Comparison of ENCODE assay signal across 21 cellular contexts in the genomic region with DNA sequence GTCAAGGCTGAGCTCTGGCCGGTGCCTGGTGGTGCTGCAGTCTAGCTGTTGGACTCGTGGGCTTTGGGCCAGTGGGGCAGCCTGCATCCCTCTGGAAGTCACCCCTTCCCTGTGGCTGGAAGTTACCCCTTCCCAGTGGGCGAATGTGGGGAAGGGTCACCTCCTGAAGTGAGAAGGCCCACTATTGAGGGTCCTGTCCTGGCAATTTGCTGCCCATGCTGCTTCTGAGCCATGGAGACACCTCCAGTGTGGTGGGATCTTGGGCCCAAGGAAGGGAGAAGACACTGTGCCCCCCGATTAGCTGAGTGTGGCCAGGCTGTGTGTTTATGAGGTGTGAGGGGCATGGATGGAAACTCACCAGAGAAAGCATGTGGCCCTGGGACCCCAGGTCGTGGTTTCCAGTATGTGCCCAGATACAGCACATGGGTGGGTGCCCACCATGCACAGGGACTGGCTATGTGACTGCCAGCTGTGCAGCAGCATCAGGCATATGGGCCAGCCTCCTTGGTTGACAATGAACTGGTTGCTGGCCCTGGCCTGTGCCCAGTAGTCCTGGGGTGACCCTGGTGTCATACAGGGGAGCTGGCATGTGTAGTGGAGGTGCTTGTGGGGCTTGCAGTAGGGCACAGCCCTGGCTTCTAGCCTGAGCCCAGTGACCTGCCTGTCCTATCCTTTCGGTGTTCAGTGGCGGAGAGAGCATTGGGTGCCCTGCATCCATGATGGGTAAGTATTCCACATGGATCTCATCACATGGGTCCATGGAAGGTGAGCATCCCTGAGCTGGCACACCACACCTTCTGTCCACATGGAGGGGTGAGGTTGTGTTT.
DNase-seq lines count a peak whose midpoint lies in the region; ATAC-seq and TF ChIP-seq lines count a peak whose summit lies in the region.
"Had no signal": no experiment of that assay in that cellular context is flagged by ENCODE, and none has a peak within 500 bp of the region (broad histone marks: within the 10 kb centered on the region; RNA-seq: fewer than 3 reads in every experiment).

No MANE protein-coding gene starts in this region.

- H3K36me3 ChIP-seq in SK-N-SH (replicated peaks in 1 of 2; ENCODE audit: control insufficient read depth in 1 of 2, insufficient read depth in 2 of 2, low read length in 1 of 2): no peaks in the 10 kb centered on the region
- H3K36me3 ChIP-seq in hepatocyte (replicated peaks; ENCODE audit: insufficient read depth, low read depth): no peaks in the 10 kb centered on the region
- H3K36me3 ChIP-seq: breast epithelium, gastrocnemius medialis, thoracic aorta had no signal

- no peak overlapping the region for H3K9ac ChIP-seq in SK-N-SH
- H3K9ac ChIP-seq: parathyroid adenoma had no signal

- no peaks in the 10 kb centered on the region for H3K36me3 Mint-ChIP-seq in activated T-cell treated with anti-CD3 and anti-CD28 coated beads, Interleukin-2, amount 50 U/mL, for 4 hours (ENCODE audit: insufficient read depth)

- H3K9me3 ChIP-seq in SK-N-SH (no peaks in the 10 kb centered on the region), hepatocyte (ENCODE audit: low read depth) (peaks cover 3% of the 10 kb centered on the region)

- ATAC-seq in SK-N-SH treated with all-trans-retinoic acid at 6 μM for 48 hours: no peak
- no peak for ATAC-seq in activated T-cell treated with anti-CD3 and anti-CD28 coated beads, Interleukin-2, amount 50 U/mL, for 4 hours
- ATAC-seq: activated CD4-positive, alpha-beta T cell treated with anti-CD3 and anti-CD28 coated beads for 36 hours; gastrocnemius medialis; mucosa of descending colon had no signal

- H3K79me2 ChIP-seq in SK-N-SH (ENCODE audit: insufficient read depth) (no peaks in the 10 kb centered on the region), hepatocyte (no peaks in the 10 kb centered on the region)
- H3K79me2 ChIP-seq: parathyroid adenoma had no signal

- CTCF ChIA-PET in SK-N-SH (lab: Yijun Ruan, JAX): no interaction called here

- H3K27me3 Mint-ChIP-seq in activated T-cell treated with anti-CD3 and anti-CD28 coated beads, Interleukin-2, amount 50 U/mL, for 4 hours (ENCODE audit: low read depth): no peaks in the 10 kb centered on the region
- H3K27me3 Mint-ChIP-seq: activated CD4-positive, alpha-beta T cell treated with anti-CD3 and anti-CD28 coated beads for 36 hours had no signal

- TF ChIP-seq CTCF in SK-N-SH (IDR thresholded peaks at IDR 0.05) (no peak), hepatocyte (IDR thresholded peaks at IDR 0.05; ENCODE audit: poor library complexity) (no peak)

- H3K9me3 Mint-ChIP-seq in activated T-cell treated with anti-CD3 and anti-CD28 coated beads, Interleukin-2, amount 50 U/mL, for 4 hours: peaks cover 15% of the 10 kb centered on the region

- H2AFZ ChIP-seq in SK-N-SH (ENCODE audit: low read depth): no peak overlapping the region
- no peak overlapping the region for H2AFZ ChIP-seq in hepatocyte
- H2AFZ ChIP-seq: parathyroid adenoma, PC-9 had no signal

- no peak overlapping the region for H3K4me3 ChIP-seq in SK-N-SH (ENCODE audit: low read depth in 2 of 2, low read length in 1 of 2)
- no peak overlapping the region for H3K4me3 ChIP-seq in hepatocyte
- H3K4me3 ChIP-seq: breast epithelium, gastrocnemius medialis, mucosa of descending colon, PC-9, thoracic aorta had no signal

- no peak for TF ChIP-seq RAD21 in SK-N-SH (IDR thresholded peaks at IDR 0.05; ENCODE audit: low read length)

- TF ChIP-seq EP300 in SK-N-SH (IDR thresholded peaks at IDR 0.05; ENCODE audit: borderline replicate concordance in 1 of 2, low read depth in 1 of 2, low read length in 1 of 2): no peak

- POLR2A ChIA-PET in SK-N-SH (lab: Yijun Ruan, JAX): no interaction called here

- H3K4me1 Mint-ChIP-seq in activated T-cell treated with anti-CD3 and anti-CD28 coated beads, Interleukin-2, amount 50 U/mL, for 4 hours (ENCODE audit: low read depth): no peaks in the 10 kb centered on the region
- H3K4me1 Mint-ChIP-seq: activated CD4-positive, alpha-beta T cell treated with anti-CD3 and anti-CD28 coated beads for 36 hours had no signal

- H3F3A ChIP-seq in SK-N-SH (replicated peaks; ENCODE audit: insufficient read depth): no peaks in the 10 kb centered on the region

- 27% methylated on average over 2 of the region's 7 CpGs for WGBS in SK-N-SH (ENCODE audit: low lambda C conversion rate)
- WGBS in hepatocyte (ENCODE audit: low lambda C conversion rate, missing lambda C conversion rate): 71% methylated on average over 7 of the region's 7 CpGs

- H4K20me1 ChIP-seq in SK-N-SH (ENCODE audit: insufficient read depth): no peaks in the 10 kb centered on the region
- no peaks in the 10 kb centered on the region for H4K20me1 ChIP-seq in hepatocyte (ENCODE audit: insufficient read depth, poor library complexity, severe bottlenecking)

- H3K27me3 ChIP-seq in SK-N-SH (ENCODE audit: insufficient read depth) (no peaks in the 10 kb centered on the region), hepatocyte (no peaks in the 10 kb centered on the region)
- H3K27me3 ChIP-seq: breast epithelium, gastrocnemius medialis had no signal

- H3K27ac ChIP-seq in SK-N-SH (ENCODE audit: low read depth in 2 of 2, low read length in 1 of 2): no peak overlapping the region
- H3K27ac ChIP-seq in hepatocyte: no peak overlapping the region
- H3K27ac ChIP-seq: 22Rv1, breast epithelium, gastrocnemius medialis, HL-60, parathyroid adenoma, PC-9, thoracic aorta had no signal

- H3K4me2 ChIP-seq in SK-N-SH (no peak overlapping the region), hepatocyte (no peak overlapping the region)
- H3K4me2 ChIP-seq: PC-9 had no signal

- H3K4me3 Mint-ChIP-seq in activated T-cell treated with anti-CD3 and anti-CD28 coated beads, Interleukin-2, amount 50 U/mL, for 4 hours: no peak overlapping the region
- H3K4me3 Mint-ChIP-seq: activated CD4-positive, alpha-beta T cell treated with anti-CD3 and anti-CD28 coated beads for 36 hours had no signal

- H3K9me2 ChIP-seq in SK-N-SH (no peaks in the 10 kb centered on the region), hepatocyte (replicated peaks; ENCODE audit: insufficient read depth) (no peaks in the 10 kb centered on the region)

- H3K4me1 ChIP-seq in SK-N-SH (ENCODE audit: control insufficient read depth in 1 of 2, insufficient read depth in 2 of 2, low read depth in 1 of 2, low read length in 1 of 2): no peaks in the 10 kb centered on the region
- no peaks in the 10 kb centered on the region for H3K4me1 ChIP-seq in hepatocyte (ENCODE audit: insufficient read depth)
- H3K4me1 ChIP-seq: breast epithelium, gastrocnemius medialis, parathyroid adenoma had no signal

- peak; percentile 1 for DNase-seq in SK-N-SH
- DNase-seq in activated T-cell treated with anti-CD3 and anti-CD28 coated beads, Interleukin-2, amount 50 U/mL, for 4 hours: peak; percentile 1
- DNase-seq in hepatocyte (ENCODE audit: low spot score): peak; percentile 1
- DNase-seq in stimulated activated CD8-positive, alpha-beta memory T cell treated with anti-CD3 and anti-CD28 coated beads, Interleukin-4, amount 100 ng/mL, for 48 hours: peak; percentile 5
- no peak for DNase-seq in Kasumi-1 (lab: John Stamatoyannopoulos, UW)
- no peak for DNase-seq in T1000 (lab: John Stamatoyannopoulos, UW)
- no peak for DNase-seq in NCI-H345 (lab: John Stamatoyannopoulos, UW)
- DNase-seq: activated CD4-positive, alpha-beta T cell treated with anti-CD3 and anti-CD28 coated beads for 36 hours; activated gamma-delta T cell treated with Interleukin-2 at 50 U/mL for 16 hours; C1 segment of cervical spinal cord; gastrocnemius medialis; NCI-H187; NCI-H524; PC-9 had no signal

TF ChIP-seq in SK-N-SH, 30 proteins besides CTCF, POLR2A, EP300 and RAD21 (continues in another document):
- TF ChIP-seq FOXM1 (IDR thresholded peaks at IDR 0.05; ENCODE audit: low read depth) (no peak), SMC3 (IDR thresholded peaks at IDR 0.05; ENCODE audit: low read depth, low read length) (no peak), RCOR1 (IDR thresholded peaks at IDR 0.05; ENCODE audit: low read length) (no peak), TAF1 (IDR thresholded peaks at IDR 0.05; ENCODE audit: borderline replicate concordance, low read depth, low read length) (no peak)
- TF ChIP-seq, protein P1, sequence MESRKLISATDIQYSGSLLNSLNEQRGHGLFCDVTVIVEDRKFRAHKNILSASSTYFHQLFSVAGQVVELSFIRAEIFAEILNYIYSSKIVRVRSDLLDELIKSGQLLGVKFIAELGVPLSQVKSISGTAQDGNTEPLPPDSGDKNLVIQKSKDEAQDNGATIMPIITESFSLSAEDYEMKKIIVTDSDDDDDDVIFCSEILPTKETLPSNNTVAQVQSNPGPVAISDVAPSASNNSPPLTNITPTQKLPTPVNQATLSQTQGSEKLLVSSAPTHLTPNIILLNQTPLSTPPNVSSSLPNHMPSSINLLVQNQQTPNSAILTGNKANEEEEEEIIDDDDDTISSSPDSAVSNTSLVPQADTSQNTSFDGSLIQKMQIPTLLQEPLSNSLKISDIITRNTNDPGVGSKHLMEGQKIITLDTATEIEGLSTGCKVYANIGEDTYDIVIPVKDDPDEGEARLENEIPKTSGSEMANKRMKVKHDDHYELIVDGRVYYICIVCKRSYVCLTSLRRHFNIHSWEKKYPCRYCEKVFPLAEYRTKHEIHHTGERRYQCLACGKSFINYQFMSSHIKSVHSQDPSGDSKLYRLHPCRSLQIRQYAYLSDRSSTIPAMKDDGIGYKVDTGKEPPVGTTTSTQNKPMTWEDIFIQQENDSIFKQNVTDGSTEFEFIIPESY (IDR thresholded peaks at IDR 0.05; ENCODE audit: borderline replicate concordance, low read depth): no peak

TF ChIP-seq in SK-N-SH treated with all-trans-retinoic acid at 6 μM for 48 hours, 23 proteins besides CTCF, POLR2A, EP300 and RAD21 (continues in another document):
- TF ChIP-seq, protein P2, sequence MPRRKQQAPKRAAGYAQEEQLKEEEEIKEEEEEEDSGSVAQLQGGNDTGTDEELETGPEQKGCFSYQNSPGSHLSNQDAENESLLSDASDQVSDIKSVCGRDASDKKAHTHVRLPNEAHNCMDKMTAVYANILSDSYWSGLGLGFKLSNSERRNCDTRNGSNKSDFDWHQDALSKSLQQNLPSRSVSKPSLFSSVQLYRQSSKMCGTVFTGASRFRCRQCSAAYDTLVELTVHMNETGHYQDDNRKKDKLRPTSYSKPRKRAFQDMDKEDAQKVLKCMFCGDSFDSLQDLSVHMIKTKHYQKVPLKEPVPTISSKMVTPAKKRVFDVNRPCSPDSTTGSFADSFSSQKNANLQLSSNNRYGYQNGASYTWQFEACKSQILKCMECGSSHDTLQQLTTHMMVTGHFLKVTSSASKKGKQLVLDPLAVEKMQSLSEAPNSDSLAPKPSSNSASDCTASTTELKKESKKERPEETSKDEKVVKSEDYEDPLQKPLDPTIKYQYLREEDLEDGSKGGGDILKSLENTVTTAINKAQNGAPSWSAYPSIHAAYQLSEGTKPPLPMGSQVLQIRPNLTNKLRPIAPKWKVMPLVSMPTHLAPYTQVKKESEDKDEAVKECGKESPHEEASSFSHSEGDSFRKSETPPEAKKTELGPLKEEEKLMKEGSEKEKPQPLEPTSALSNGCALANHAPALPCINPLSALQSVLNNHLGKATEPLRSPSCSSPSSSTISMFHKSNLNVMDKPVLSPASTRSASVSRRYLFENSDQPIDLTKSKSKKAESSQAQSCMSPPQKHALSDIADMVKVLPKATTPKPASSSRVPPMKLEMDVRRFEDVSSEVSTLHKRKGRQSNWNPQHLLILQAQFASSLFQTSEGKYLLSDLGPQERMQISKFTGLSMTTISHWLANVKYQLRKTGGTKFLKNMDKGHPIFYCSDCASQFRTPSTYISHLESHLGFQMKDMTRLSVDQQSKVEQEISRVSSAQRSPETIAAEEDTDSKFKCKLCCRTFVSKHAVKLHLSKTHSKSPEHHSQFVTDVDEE (CRISPR knock-in tag; IDR thresholded peaks at IDR 0.05): no peak

Comparison
In these comparisons a context has a peak if more than half of its experiments do, and no peak if none do; other contexts are left out.
1. DNase-seq: peak in SK-N-SH (single experiment), activated T-cell treated with anti-CD3 and anti-CD28 coated beads, Interleukin-2, amount 50 U/mL, for 4 hours (single experiment), hepatocyte (single experiment) and stimulated activated CD8-positive, alpha-beta memory T cell treated with anti-CD3 and anti-CD28 coated beads, Interleukin-4, amount 100 ng/mL, for 48 hours (single experiment); none in Kasumi-1 (0 of 2), T1000 (single experiment) and NCI-H345 (single experiment).